ENCODE assay signal across 24 cellular contexts in genomic region chr21:25887646-25888321, GRCh38.
DNase-seq lines count a peak whose midpoint lies in the region; ATAC-seq, FAIRE-seq and TF ChIP-seq lines count a peak whose summit lies in the region.
"Had no signal": no experiment of that assay in that cellular context is flagged by ENCODE, and none has a peak within 500 bp of the region (broad histone marks: within the 10 kb centered on the region; RNA-seq: fewer than 3 reads in every experiment).

No MANE protein-coding gene starts in this region.

- H3K9me3 Mint-ChIP-seq in MCF 10A (ENCODE audit: unreplicated experiment): no peaks in the 10 kb centered on the region
- H3K9me3 Mint-ChIP-seq: activated naive CD4-positive, alpha-beta T cell treated with anti-CD3 and anti-CD28 coated beads, Interleukin-2, amount 10 ng/mL, durations not matched to agents 7 days and 5 days; activated T-cell treated with anti-CD3 and anti-CD28 coated beads, Interleukin-2, amount 50 U/mL, for 24 hours; CD4-positive, alpha-beta T cell; naive thymus-derived CD8-positive, alpha-beta T cell; T-helper 2 cell treated with Interferon-gamma antibody and Interleukin-4, amounts not matched to agents 5 μg/mL and 100 μg/mL, for 36 hours had no signal

- H3K9me3 ChIP-seq in lung (ENCODE audit: control insufficient read depth in 2 of 2, insufficient read depth in 1 of 2, low read length in 1 of 2) (no peaks in the 10 kb centered on the region), upper lobe of right lung (no peaks in the 10 kb centered on the region)
- H3K9me3 ChIP-seq: SK-N-SH had no signal

- H3K4me1 Mint-ChIP-seq in MCF 10A (ENCODE audit: insufficient read depth, unreplicated experiment): no peaks in the 10 kb centered on the region
- H3K4me1 Mint-ChIP-seq: activated naive CD4-positive, alpha-beta T cell treated with anti-CD3 and anti-CD28 coated beads, Interleukin-2, amount 10 ng/mL, durations not matched to agents 7 days and 5 days had no signal

- H3K4me3 Mint-ChIP-seq in MCF 10A (ENCODE audit: unreplicated experiment): no peak overlapping the region
- H3K4me3 Mint-ChIP-seq: activated naive CD4-positive, alpha-beta T cell treated with anti-CD3 and anti-CD28 coated beads, Interleukin-2, amount 10 ng/mL, durations not matched to agents 7 days and 5 days; activated T-cell treated with anti-CD3 and anti-CD28 coated beads, Interleukin-2, amount 50 U/mL, for 24 hours; CD4-positive, alpha-beta T cell; naive thymus-derived CD8-positive, alpha-beta T cell; T-helper 2 cell treated with Interferon-gamma antibody and Interleukin-4, amounts not matched to agents 5 μg/mL and 100 μg/mL, for 36 hours had no signal

- H3K27me3 Mint-ChIP-seq in MCF 10A (ENCODE audit: insufficient read depth, unreplicated experiment): no peaks in the 10 kb centered on the region
- H3K27me3 Mint-ChIP-seq: activated naive CD4-positive, alpha-beta T cell treated with anti-CD3 and anti-CD28 coated beads, Interleukin-2, amount 10 ng/mL, durations not matched to agents 7 days and 5 days; activated T-cell treated with anti-CD3 and anti-CD28 coated beads, Interleukin-2, amount 50 U/mL, for 24 hours; CD4-positive, alpha-beta T cell; naive thymus-derived CD8-positive, alpha-beta T cell had no signal

- WGBS in lung, 2 donors: 77 to 81% methylated on average over 9 of the region's 9 CpGs

- no peaks in the 10 kb centered on the region for H3K27me3 ChIP-seq in lung (ENCODE audit: control insufficient read depth, insufficient read depth)
- no peaks in the 10 kb centered on the region for H3K27me3 ChIP-seq in upper lobe of right lung
- H3K27me3 ChIP-seq: cardiac muscle cell had no signal

- peaks cover 70% of the 10 kb centered on the region for H3K36me3 Mint-ChIP-seq in MCF 10A (ENCODE audit: insufficient read depth, unreplicated experiment)

- intact Hi-C loops in upper lobe of right lung (cut with DNase I): loop anchor here (10.0 kb wide), 1 partner anchor 287 kb away; the partner anchor contains the start of gene APP
- intact Hi-C loops in MCF 10A (cut with micrococcal nuclease): no loop called here

- peak; percentile 24 for ATAC-seq in lung (ENCODE audit: insufficient read depth, low FRiP score)
- ATAC-seq in upper lobe of right lung: peak; percentile 67
- ATAC-seq: naive thymus-derived CD8-positive, alpha-beta T cell had no signal

- H3K4me3 ChIP-seq in lung (no peak overlapping the region), upper lobe of right lung (no peak overlapping the region)
- H3K4me3 ChIP-seq: cardiac muscle cell had no signal

- H3K27ac ChIP-seq in lung (ENCODE audit: low read depth in 1 of 2, low read length in 1 of 2): no peak overlapping the region
- H3K27ac ChIP-seq in upper lobe of right lung: no peak overlapping the region
- H3K27ac ChIP-seq: cardiac muscle cell, parathyroid adenoma, RWPE1 had no signal

- TF ChIP-seq CTCF in lung (IDR thresholded peaks at IDR 0.05; ENCODE audit: control extremely low read depth, extremely low read depth) (no peak), upper lobe of right lung (IDR thresholded peaks at IDR 0.05) (no peak), MCF 10A (IDR thresholded peaks at IDR 0.05; ENCODE audit: unreplicated experiment) (no peak)

- H3K4me1 ChIP-seq in lung (ENCODE audit: control insufficient read depth in 2 of 2, insufficient read depth in 2 of 2, low read length in 2 of 2): peaks cover 3 to 11% of the 10 kb centered on the region in 2 donors
- no peaks in the 10 kb centered on the region for H3K4me1 ChIP-seq in upper lobe of right lung
- H3K4me1 ChIP-seq: parathyroid adenoma had no signal

- peak; percentile 18 for FAIRE-seq in RCC 7860 (lab: Jason Lieb, UNC)

- no peak overlapping the region for H3K27ac Mint-ChIP-seq in MCF 10A (ENCODE audit: low read depth, unreplicated experiment)
- H3K27ac Mint-ChIP-seq: activated T-cell treated with anti-CD3 and anti-CD28 coated beads, Interleukin-2, amount 50 U/mL, for 24 hours; CD4-positive, alpha-beta T cell; T-helper 2 cell treated with Interferon-gamma antibody and Interleukin-4, amounts not matched to agents 5 μg/mL and 100 μg/mL, for 36 hours had no signal

- BruUV-seq in MCF 10A (replicated peaks; lab: Mats Ljungman, UMichigan): no TSS peak

- POLR2A ChIA-PET in MCF 10A (lab: Yijun Ruan, JAX): interaction anchor here (0.7 kb wide), 1 partner anchor 1185 kb away, joined by 3 read pairs; no protein-coding TSS in a partner anchor

- CTCF ChIA-PET in MCF 10A (lab: Yijun Ruan, JAX): interaction anchor here (0.6 to 1.0 kb wide), 3 partner anchors 9 to 1248 kb away, joined by 3 read pairs; no protein-coding TSS in a partner anchor

- DNase-seq in RCC 7860 (ENCODE audit: low spot score) (peak; percentile 74), glomerular visceral epithelial cell (ENCODE audit: extremely low spot score) (peak; percentile 70), lung (ENCODE audit: low spot score) (no peak), upper lobe of right lung (no peak), NCI-H446 treated with DMSO at 0.1 percent for 48 hours (lab: John Stamatoyannopoulos, UW) (no peak), MCF 10A (ENCODE audit: unreplicated experiment) (no peak)
- DNase-seq in activated CD8-positive, alpha-beta memory T cell treated with anti-CD3 and anti-CD28 coated beads for 24 hours: no peak
- DNase-seq: activated CD4-positive, CD25-positive, alpha-beta regulatory T cell; activated naive CD4-positive, alpha-beta T cell treated with anti-CD3 and anti-CD28 coated beads, Interleukin-2, amount 10 ng/mL, durations not matched to agents 7 days and 5 days; activated T-cell treated with anti-CD3 and anti-CD28 coated beads, Interleukin-2, amount 50 U/mL, for 24 hours; CD4-positive, alpha-beta T cell; DMS153; erythroblast; foreskin fibroblast; GDM1; KBM-7; naive thymus-derived CD8-positive, alpha-beta T cell; NCI-H1436 treated with DMSO at 0.1 percent for 48 hours; NCI-H524 treated with DMSO at 0.1 percent for 48 hours; SK-N-SH had no signal

- H3K36me3 ChIP-seq in lung (ENCODE audit: control insufficient read depth in 2 of 2, insufficient read depth in 2 of 2, low read length in 2 of 2): peaks cover 2 to 8% of the 10 kb centered on the region in 2 donors
- H3K36me3 ChIP-seq in upper lobe of right lung: peaks cover 9% of the 10 kb centered on the region

Comparison
In these comparisons a context has a peak if more than half of its experiments do, and no peak if none do; other contexts are left out.
1. DNase-seq: peak in RCC 7860 (single experiment) and glomerular visceral epithelial cell (single experiment); none in lung (single experiment), upper lobe of right lung (single experiment), NCI-H446 treated with DMSO at 0.1 percent for 48 hours (single experiment), MCF 10A (single experiment) and activated CD8-positive, alpha-beta memory T cell treated with anti-CD3 and anti-CD28 coated beads for 24 hours (single experiment).